8 cellular contexts compared by ENCODE assay signal in genomic region chr5:110738812-110739651, GRCh38. TPM values are rescaled to one million over a fixed set of nuclear protein-coding genes. Genes with fewer than 3 reads are reported as not detected.
A peak's percentile ranks its signal among the peaks of the same experiment; 100 is the strongest.
DNase-seq lines count a peak whose midpoint lies in the region; ATAC-seq, FAIRE-seq and TF ChIP-seq lines count a peak whose summit lies in the region.

TSS of gene SLC25A46 (plus strand) at chr5:110739007. CDS start at chr5:110739120, 113 bp downstream.

- peak within 1 kb of the TSS; percentile 97 for H3K27ac Mint-ChIP-seq in Caco-2 (ENCODE audit: unreplicated experiment)

- intact Hi-C loops in Caco-2 (cut with micrococcal nuclease; ENCODE audit: unreplicated experiment): no loop called here
- intact Hi-C loops in endothelial cell of umbilical vein (cut with micrococcal nuclease): loop anchor here (1.0 to 10.0 kb wide), 2 partner anchors 353 to 1016 kb away; partner anchors contain the start of genes NREP and WDR36

- no peaks in the 10 kb centered on the region for H3K9me1 ChIP-seq in endothelial cell of umbilical vein (replicated peaks; ENCODE audit: control insufficient read depth, extremely low read depth, insufficient read depth, low read length)

- H3K36me3 ChIP-seq in Caco-2 (ENCODE audit: control insufficient read depth, insufficient read depth, low read length) (no peaks in the 10 kb centered on the region), OCI-LY1 (ENCODE audit: insufficient read depth, low read length) (peaks cover 22% of the 10 kb centered on the region; the same call in 1 of the 2 replicates), endothelial cell of umbilical vein (ENCODE audit: control insufficient read depth in 2 of 2, extremely low read depth in 1 of 2, insufficient read depth in 2 of 2, low read length in 2 of 2) (no peaks in the 10 kb centered on the region)

- H3K27ac ChIP-seq in OCI-LY1 (ENCODE audit: low read depth, low read length, poor library complexity, severe bottlenecking): peak within 1 kb of the TSS; percentile 35
- peak within 1 kb of the TSS; percentile 77 for H3K27ac ChIP-seq in endothelial cell of umbilical vein (ENCODE audit: insufficient read depth, low read depth, low read length)

- no peaks in the 10 kb centered on the region; the same call in 1 of the 2 replicates for H3K4me1 ChIP-seq in Caco-2
- H3K4me1 ChIP-seq in OCI-LY1 (ENCODE audit: insufficient read depth, low read length, severe bottlenecking): peaks cover 52% of the 10 kb centered on the region
- H3K4me1 ChIP-seq in endothelial cell of umbilical vein (ENCODE audit: control insufficient read depth, extremely low read depth, insufficient read depth, low read length): peaks cover 10% of the 10 kb centered on the region

- no peaks in the 10 kb centered on the region for H3K9me3 Mint-ChIP-seq in Caco-2 (ENCODE audit: unreplicated experiment)

- CTCF ChIA-PET in Caco-2 (lab: Charles Lee): interaction anchor here (0.6 kb wide), 1 partner anchor 755 kb away, joined by 10 read pairs; no protein-coding TSS in a partner anchor
- CTCF ChIA-PET in endothelial cell of umbilical vein (lab: Charles Lee): interaction anchor here (1.3 kb wide), 1 partner anchor 12 kb away, joined by 4 read pairs; the partner anchor contains the start of gene TMEM232

- H2AFZ ChIP-seq in OCI-LY1 (ENCODE audit: low read length) (peak within 1 kb of the TSS; percentile 14), endothelial cell of umbilical vein (ENCODE audit: low read depth, low read length) (peak within 1 kb of the TSS; percentile 82)

- H4K20me1 ChIP-seq in OCI-LY1 (ENCODE audit: insufficient read depth, low read length) (no peaks in the 10 kb centered on the region), endothelial cell of umbilical vein (replicated peaks; ENCODE audit: control insufficient read depth, extremely low read depth, insufficient read depth, low read length) (no peaks in the 10 kb centered on the region)

- H3K27me3 ChIP-seq in Caco-2 (replicated peaks; ENCODE audit: control insufficient read depth, insufficient read depth, low read length): no peaks in the 10 kb centered on the region
- H3K27me3 ChIP-seq in OCI-LY1 (ENCODE audit: insufficient read depth, low read length): no peaks in the 10 kb centered on the region
- H3K27me3 ChIP-seq in endothelial cell of umbilical vein (ENCODE audit: control insufficient read depth in 2 of 2, insufficient read depth in 2 of 2, low read length in 2 of 2): peaks cover 1 to 11% of the 10 kb centered on the region in 2 experiments

- ATAC-seq in GM21381 (IDR thresholded peaks at IDR 0.05; ENCODE audit: unreplicated experiment): peak; percentile 97

- DNase-seq in Caco-2 (peak; percentile 83 to 84), HUDEP-2 (lab: John Stamatoyannopoulos, UW; ENCODE audit: unreplicated experiment in 76 of 76) (peak in 74 of 76 experiments; percentile 18 to 86 (median 67)), endothelial cell of umbilical vein (ENCODE audit: low read depth, low spot score) (peak; percentile 90), midbrain (lab: John Stamatoyannopoulos, UW) (peak; percentile 94)
- DNase-seq in activated CD8-positive, alpha-beta memory T cell treated with anti-CD3 and anti-CD28 coated beads, Interleukin-2, amount 50 U/mL, for 48 hours: peak; percentile 90
- peak; percentile 72 to 76 for DNase-seq in stimulated activated CD8-positive, alpha-beta memory T cell treated with anti-CD3 and anti-CD28 coated beads, Interleukin-2, amount 100 ng/mL, for 48 hours (ENCODE audit: low read depth in 2 of 2)

- H3K4me3 Mint-ChIP-seq in Caco-2 (ENCODE audit: unreplicated experiment): peak within 1 kb of the TSS; percentile 99

- H3K9me3 ChIP-seq in Caco-2 (no peaks in the 10 kb centered on the region), OCI-LY1 (ENCODE audit: low read length) (no peaks in the 10 kb centered on the region), endothelial cell of umbilical vein (replicated peaks; ENCODE audit: control insufficient read depth, insufficient read depth, low read length) (no peaks in the 10 kb centered on the region)

- H3K27me3 Mint-ChIP-seq in Caco-2 (ENCODE audit: insufficient read depth, unreplicated experiment): peaks cover 5% of the 10 kb centered on the region

- H3K79me2 ChIP-seq in OCI-LY1 (ENCODE audit: insufficient read depth, low read length) (peaks cover 33% of the 10 kb centered on the region), endothelial cell of umbilical vein (ENCODE audit: control insufficient read depth, insufficient read depth, low read length) (peaks cover 9% of the 10 kb centered on the region)

- dilution Hi-C loops in endothelial cell of umbilical vein (cut with MboI; ENCODE audit: extremely low pct_ligation_motif_present, low sequenced_read_pairs): no loop called here

- H3K9me2 ChIP-seq in OCI-LY1 (ENCODE audit: low read depth, low read length): no peaks in the 10 kb centered on the region

- H3K4me1 Mint-ChIP-seq in Caco-2 (ENCODE audit: low read depth, unreplicated experiment): no peaks in the 10 kb centered on the region

- H3K36me3 Mint-ChIP-seq in Caco-2 (ENCODE audit: insufficient read depth, unreplicated experiment): peaks cover 10% of the 10 kb centered on the region

- H3K9ac ChIP-seq in OCI-LY1 (ENCODE audit: low read length): peak within 1 kb of the TSS; percentile 83
- peak within 1 kb of the TSS; percentile 77 for H3K9ac ChIP-seq in endothelial cell of umbilical vein (replicated peaks; ENCODE audit: extremely low read depth, insufficient read depth, low read length)

- H3K4me3 ChIP-seq in Caco-2 (ENCODE audit: low read depth, low read length): peak within 1 kb of the TSS; percentile 95
- H3K4me3 ChIP-seq in OCI-LY1 (ENCODE audit: low read depth, low read length, poor library complexity, severe bottlenecking): peak within 1 kb of the TSS; percentile 85
- peak within 1 kb of the TSS; percentile 6 to 76 (median 69) for H3K4me3 ChIP-seq in endothelial cell of umbilical vein (replicated peaks in 1 of 3; ENCODE audit: insufficient read depth in 1 of 3, low read depth in 1 of 3, low read length in 3 of 3)

- H3F3A ChIP-seq in OCI-LY1 (ENCODE audit: insufficient read depth, low read length): no peaks in the 10 kb centered on the region

- POLR2A ChIA-PET in Caco-2 (lab: Charles Lee) (no interaction called here), endothelial cell of umbilical vein (lab: Charles Lee) (no interaction called here)

- TF ChIP-seq POLR2A in endothelial cell of umbilical vein (IDR thresholded peaks at IDR 0.05; ENCODE audit: low read depth, low read length): peak; percentile 63

- peak within 1 kb of the TSS; percentile 66 for H3K4me2 ChIP-seq in OCI-LY1 (ENCODE audit: low read length)
- H3K4me2 ChIP-seq in endothelial cell of umbilical vein (ENCODE audit: insufficient read depth, low read length): peak within 1 kb of the TSS; percentile 98

- TF ChIP-seq CTCF in Caco-2 (IDR thresholded peaks at IDR 0.05; ENCODE audit: insufficient read depth in 1 of 2, low read depth in 1 of 2, low read length in 1 of 2, severe bottlenecking in 1 of 2, unreplicated experiment in 1 of 2): no peak
- no peak for TF ChIP-seq CTCF in OCI-LY1 (IDR thresholded peaks at IDR 0.05; ENCODE audit: low read length)
- no peak for TF ChIP-seq CTCF in endothelial cell of umbilical vein (IDR thresholded peaks at IDR 0.05; ENCODE audit: extremely low read depth in 1 of 2, insufficient read depth in 1 of 2, low read depth in 1 of 2, low read length in 2 of 2)

- BruUV-seq in Caco-2 (replicated peaks; lab: Mats Ljungman, UMichigan) (no TSS peak), endothelial cell of umbilical vein (replicated peaks; lab: Mats Ljungman, UMichigan) (TSS peak; percentile 55)

- FAIRE-seq in endothelial cell of umbilical vein (lab: Jason Lieb, UNC): peak; percentile 78

TF ChIP-seq in endothelial cell of umbilical vein, 7 proteins besides CTCF, POLR2A, EP300 and RAD21:
- no peak for TF ChIP-seq MYC (IDR thresholded peaks at IDR 0.05; ENCODE audit: low read depth, low read length)
- TF ChIP-seq GATA2 (IDR thresholded peaks at IDR 0.05; ENCODE audit: insufficient read depth, insufficient read length, low read depth, low read length): no peak
- TF ChIP-seq FOS (IDR thresholded peaks at IDR 0.05; ENCODE audit: borderline replicate concordance, insufficient read depth, low read length): no peak
- TF ChIP-seq POLR2AphosphoS5 (IDR thresholded peaks at IDR 0.05; ENCODE audit: insufficient read depth, low read depth, low read length): peak; percentile 75
- peak; percentile 97 for TF ChIP-seq MAX (IDR thresholded peaks at IDR 0.05; ENCODE audit: insufficient read depth, insufficient read length)
TF ChIP-seq in endothelial cell of umbilical vein: peak in this region for 2.

RNA-seq across cellular contexts. Expression of gene SLC25A46, which starts in this region (rescaled TPM):
- total RNA-seq in Caco-2 (2022) (30.6 and 34.4 TPM in 2 replicates), endothelial cell of umbilical vein (30.0 and 31.1 TPM in 2 replicates)
- polyA plus RNA-seq in endothelial cell of umbilical vein: 12.8 and 13.5 TPM in 2 replicates
- polyA plus RNA-seq in endothelial cell of umbilical vein (2011; cell fraction: cytosol; rRNA removed): 13.0 and 13.5 TPM in 2 replicates
- polyA plus RNA-seq in endothelial cell of umbilical vein (2011; cell fraction: nucleus; rRNA removed): 16.1 and 17.6 TPM in 2 replicates
- polyA plus RNA-seq in endothelial cell of umbilical vein (2012): 20.1 and 29.0 TPM in 2 replicates
- 24.9 and 27.0 TPM in 2 replicates for polyA minus RNA-seq in endothelial cell of umbilical vein
- polyA minus RNA-seq in endothelial cell of umbilical vein (2011; cell fraction: cytosol; rRNA and poly(A)+ RNA removed): 21.8 TPM
- polyA minus RNA-seq in endothelial cell of umbilical vein (2011; cell fraction: nucleus; rRNA and poly(A)+ RNA removed): 14.4 and 20.7 TPM in 2 replicates

Comparison
In these comparisons a context has a peak if more than half of its experiments do, and no peak if none do; other contexts are left out.
1. Peak in every context shown above with its lines: DNase-seq, ATAC-seq, H3K4me3 ChIP-seq and H3K27ac ChIP-seq.